Comparison of ENCODE assay signal across 1 cellular context in genomic region chr2:10119601-10120157, GRCh38.
TF ChIP-seq lines count a peak whose summit lies in the region.

No MANE protein-coding gene starts in this region.

TF ChIP-seq in GM23338, 12 proteins besides CTCF, POLR2A, EP300 and RAD21 (continued from another document):
- TF ChIP-seq REST (IDR thresholded peaks at IDR 0.05; ENCODE audit: unreplicated experiment) (no peak), ZNF114 (CRISPR knock-in tag; IDR thresholded peaks at IDR 0.05) (no peak), CREB1 (CRISPR knock-in tag; IDR thresholded peaks at IDR 0.05; ENCODE audit: low read depth) (no peak), NANOG (IDR thresholded peaks at IDR 0.05; ENCODE audit: borderline replicate concordance) (no peak), ZNF331 (CRISPR knock-in tag; IDR thresholded peaks at IDR 0.05; ENCODE audit: low read depth) (no peak), ETS1 (IDR thresholded peaks at IDR 0.05) (no peak), JUNB (IDR thresholded peaks at IDR 0.05; ENCODE audit: unreplicated experiment) (no peak)
